Comparison of ENCODE assay signal across 1 cellular context in genomic region chr7:65239707-65240352, GRCh38.
TF ChIP-seq lines count a peak whose summit lies in the region.

No MANE protein-coding gene starts in this region.

TF ChIP-seq in HepG2, 621 proteins besides CTCF, POLR2A, EP300 and RAD21 (continued from another document and continues in another):
- TF ChIP-seq, protein P1, sequence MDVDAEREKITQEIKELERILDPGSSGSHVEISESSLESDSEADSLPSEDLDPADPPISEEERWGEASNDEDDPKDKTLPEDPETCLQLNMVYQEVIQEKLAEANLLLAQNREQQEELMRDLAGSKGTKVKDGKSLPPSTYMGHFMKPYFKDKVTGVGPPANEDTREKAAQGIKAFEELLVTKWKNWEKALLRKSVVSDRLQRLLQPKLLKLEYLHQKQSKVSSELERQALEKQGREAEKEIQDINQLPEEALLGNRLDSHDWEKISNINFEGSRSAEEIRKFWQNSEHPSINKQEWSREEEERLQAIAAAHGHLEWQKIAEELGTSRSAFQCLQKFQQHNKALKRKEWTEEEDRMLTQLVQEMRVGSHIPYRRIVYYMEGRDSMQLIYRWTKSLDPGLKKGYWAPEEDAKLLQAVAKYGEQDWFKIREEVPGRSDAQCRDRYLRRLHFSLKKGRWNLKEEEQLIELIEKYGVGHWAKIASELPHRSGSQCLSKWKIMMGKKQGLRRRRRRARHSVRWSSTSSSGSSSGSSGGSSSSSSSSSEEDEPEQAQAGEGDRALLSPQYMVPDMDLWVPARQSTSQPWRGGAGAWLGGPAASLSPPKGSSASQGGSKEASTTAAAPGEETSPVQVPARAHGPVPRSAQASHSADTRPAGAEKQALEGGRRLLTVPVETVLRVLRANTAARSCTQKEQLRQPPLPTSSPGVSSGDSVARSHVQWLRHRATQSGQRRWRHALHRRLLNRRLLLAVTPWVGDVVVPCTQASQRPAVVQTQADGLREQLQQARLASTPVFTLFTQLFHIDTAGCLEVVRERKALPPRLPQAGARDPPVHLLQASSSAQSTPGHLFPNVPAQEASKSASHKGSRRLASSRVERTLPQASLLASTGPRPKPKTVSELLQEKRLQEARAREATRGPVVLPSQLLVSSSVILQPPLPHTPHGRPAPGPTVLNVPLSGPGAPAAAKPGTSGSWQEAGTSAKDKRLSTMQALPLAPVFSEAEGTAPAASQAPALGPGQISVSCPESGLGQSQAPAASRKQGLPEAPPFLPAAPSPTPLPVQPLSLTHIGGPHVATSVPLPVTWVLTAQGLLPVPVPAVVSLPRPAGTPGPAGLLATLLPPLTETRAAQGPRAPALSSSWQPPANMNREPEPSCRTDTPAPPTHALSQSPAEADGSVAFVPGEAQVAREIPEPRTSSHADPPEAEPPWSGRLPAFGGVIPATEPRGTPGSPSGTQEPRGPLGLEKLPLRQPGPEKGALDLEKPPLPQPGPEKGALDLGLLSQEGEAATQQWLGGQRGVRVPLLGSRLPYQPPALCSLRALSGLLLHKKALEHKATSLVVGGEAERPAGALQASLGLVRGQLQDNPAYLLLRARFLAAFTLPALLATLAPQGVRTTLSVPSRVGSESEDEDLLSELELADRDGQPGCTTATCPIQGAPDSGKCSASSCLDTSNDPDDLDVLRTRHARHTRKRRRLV (CRISPR knock-in tag; IDR thresholded peaks at IDR 0.05): 0 out of 2 replicates have a peak, but pooled peaks have one; percentile 34
- TF ChIP-seq ZFP36 (IDR thresholded peaks at IDR 0.05; ENCODE audit: borderline replicate concordance, low read depth, low read length, partially characterized antibody): no peak
- TF ChIP-seq ZNF772 (CRISPR knock-in tag; IDR thresholded peaks at IDR 0.05): no peak
- no peak for TF ChIP-seq NR3C1 (CRISPR knock-in tag; IDR thresholded peaks at IDR 0.05)
- TF ChIP-seq ATF4 (CRISPR knock-in tag; IDR thresholded peaks at IDR 0.05): no peak
- TF ChIP-seq, protein P2, sequence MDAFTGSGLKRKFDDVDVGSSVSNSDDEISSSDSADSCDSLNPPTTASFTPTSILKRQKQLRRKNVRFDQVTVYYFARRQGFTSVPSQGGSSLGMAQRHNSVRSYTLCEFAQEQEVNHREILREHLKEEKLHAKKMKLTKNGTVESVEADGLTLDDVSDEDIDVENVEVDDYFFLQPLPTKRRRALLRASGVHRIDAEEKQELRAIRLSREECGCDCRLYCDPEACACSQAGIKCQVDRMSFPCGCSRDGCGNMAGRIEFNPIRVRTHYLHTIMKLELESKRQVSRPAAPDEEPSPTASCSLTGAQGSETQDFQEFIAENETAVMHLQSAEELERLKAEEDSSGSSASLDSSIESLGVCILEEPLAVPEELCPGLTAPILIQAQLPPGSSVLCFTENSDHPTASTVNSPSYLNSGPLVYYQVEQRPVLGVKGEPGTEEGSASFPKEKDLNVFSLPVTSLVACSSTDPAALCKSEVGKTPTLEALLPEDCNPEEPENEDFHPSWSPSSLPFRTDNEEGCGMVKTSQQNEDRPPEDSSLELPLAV (CRISPR knock-in tag; conservative IDR thresholded peaks at IDR 0.05; ENCODE audit: low read depth): no peak
- TF ChIP-seq ZNF644 (CRISPR knock-in tag; IDR thresholded peaks at IDR 0.05; ENCODE audit: low read depth): no peak
- peak; percentile 72; the same call in 1 of the 2 replicates for TF ChIP-seq ZNF350 (CRISPR knock-in tag; IDR thresholded peaks at IDR 0.05; ENCODE audit: borderline replicate concordance, low read depth)
- no peak for TF ChIP-seq ERF (CRISPR knock-in tag; IDR thresholded peaks at IDR 0.05)
- no peak for TF ChIP-seq ZNF232 (CRISPR knock-in tag; IDR thresholded peaks at IDR 0.05; ENCODE audit: borderline replicate concordance)
- no peak for TF ChIP-seq MLXIP (CRISPR knock-in tag; IDR thresholded peaks at IDR 0.05; ENCODE audit: borderline replicate concordance)
- TF ChIP-seq ZNF570 (CRISPR knock-in tag; IDR thresholded peaks at IDR 0.05; ENCODE audit: borderline replicate concordance): no peak
- TF ChIP-seq FOXA1 (IDR thresholded peaks at IDR 0.05): no peak
- TF ChIP-seq FOXA1 (CRISPR knock-in tag; IDR thresholded peaks at IDR 0.05): no peak
- no peak for TF ChIP-seq ZNF629 (CRISPR knock-in tag; conservative IDR thresholded peaks at IDR 0.05)
- TF ChIP-seq ZNF703 (CRISPR knock-in tag; IDR thresholded peaks at IDR 0.05; ENCODE audit: borderline replicate concordance): no peak
- no peak for TF ChIP-seq CBX2 (IDR thresholded peaks at IDR 0.05; ENCODE audit: low read depth, low read length)
- 0 out of 2 replicates have a peak, but pooled peaks have one; percentile 62 for TF ChIP-seq CBX2 (CRISPR knock-in tag; IDR thresholded peaks at IDR 0.05; ENCODE audit: low read depth)
- TF ChIP-seq BRCA1 (CRISPR knock-in tag; IDR thresholded peaks at IDR 0.05): no peak
- peak; percentile 99 for TF ChIP-seq UBTF (CRISPR knock-in tag; IDR thresholded peaks at IDR 0.05)
- TF ChIP-seq ZNF724P (CRISPR knock-in tag; IDR thresholded peaks at IDR 0.05; ENCODE audit: borderline replicate concordance): 0 out of 2 replicates have a peak, but pooled peaks have one; percentile 29
- TF ChIP-seq RBAK (CRISPR knock-in tag; IDR thresholded peaks at IDR 0.05): no peak
- no peak for TF ChIP-seq NFKBIZ (CRISPR knock-in tag; IDR thresholded peaks at IDR 0.05)
- TF ChIP-seq, protein P3, sequence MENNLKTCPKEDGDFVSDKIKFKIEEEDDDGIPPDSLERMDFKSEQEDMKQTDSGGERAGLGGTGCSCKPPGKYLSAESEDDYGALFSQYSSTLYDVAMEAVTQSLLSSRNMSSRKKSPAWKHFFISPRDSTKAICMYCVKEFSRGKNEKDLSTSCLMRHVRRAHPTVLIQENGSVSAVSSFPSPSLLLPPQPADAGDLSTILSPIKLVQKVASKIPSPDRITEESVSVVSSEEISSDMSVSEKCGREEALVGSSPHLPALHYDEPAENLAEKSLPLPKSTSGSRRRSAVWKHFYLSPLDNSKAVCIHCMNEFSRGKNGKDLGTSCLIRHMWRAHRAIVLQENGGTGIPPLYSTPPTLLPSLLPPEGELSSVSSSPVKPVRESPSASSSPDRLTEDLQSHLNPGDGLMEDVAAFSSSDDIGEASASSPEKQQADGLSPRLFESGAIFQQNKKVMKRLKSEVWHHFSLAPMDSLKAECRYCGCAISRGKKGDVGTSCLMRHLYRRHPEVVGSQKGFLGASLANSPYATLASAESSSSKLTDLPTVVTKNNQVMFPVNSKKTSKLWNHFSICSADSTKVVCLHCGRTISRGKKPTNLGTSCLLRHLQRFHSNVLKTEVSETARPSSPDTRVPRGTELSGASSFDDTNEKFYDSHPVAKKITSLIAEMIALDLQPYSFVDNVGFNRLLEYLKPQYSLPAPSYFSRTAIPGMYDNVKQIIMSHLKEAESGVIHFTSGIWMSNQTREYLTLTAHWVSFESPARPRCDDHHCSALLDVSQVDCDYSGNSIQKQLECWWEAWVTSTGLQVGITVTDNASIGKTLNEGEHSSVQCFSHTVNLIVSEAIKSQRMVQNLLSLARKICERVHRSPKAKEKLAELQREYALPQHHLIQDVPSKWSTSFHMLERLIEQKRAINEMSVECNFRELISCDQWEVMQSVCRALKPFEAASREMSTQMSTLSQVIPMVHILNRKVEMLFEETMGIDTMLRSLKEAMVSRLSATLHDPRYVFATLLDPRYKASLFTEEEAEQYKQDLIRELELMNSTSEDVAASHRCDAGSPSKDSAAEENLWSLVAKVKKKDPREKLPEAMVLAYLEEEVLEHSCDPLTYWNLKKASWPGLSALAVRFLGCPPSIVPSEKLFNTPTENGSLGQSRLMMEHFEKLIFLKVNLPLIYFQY (CRISPR knock-in tag; IDR thresholded peaks at IDR 0.05; ENCODE audit: borderline replicate concordance): no peak
- no peak for TF ChIP-seq ZNF33B (CRISPR knock-in tag; IDR thresholded peaks at IDR 0.05)
- 0 out of 2 replicates have a peak, but pooled peaks have one; percentile 17 for TF ChIP-seq SP4 (CRISPR knock-in tag; IDR thresholded peaks at IDR 0.05)
- TF ChIP-seq HMG20A (CRISPR knock-in tag; IDR thresholded peaks at IDR 0.05; ENCODE audit: borderline replicate concordance): no peak
- TF ChIP-seq, protein P4, sequence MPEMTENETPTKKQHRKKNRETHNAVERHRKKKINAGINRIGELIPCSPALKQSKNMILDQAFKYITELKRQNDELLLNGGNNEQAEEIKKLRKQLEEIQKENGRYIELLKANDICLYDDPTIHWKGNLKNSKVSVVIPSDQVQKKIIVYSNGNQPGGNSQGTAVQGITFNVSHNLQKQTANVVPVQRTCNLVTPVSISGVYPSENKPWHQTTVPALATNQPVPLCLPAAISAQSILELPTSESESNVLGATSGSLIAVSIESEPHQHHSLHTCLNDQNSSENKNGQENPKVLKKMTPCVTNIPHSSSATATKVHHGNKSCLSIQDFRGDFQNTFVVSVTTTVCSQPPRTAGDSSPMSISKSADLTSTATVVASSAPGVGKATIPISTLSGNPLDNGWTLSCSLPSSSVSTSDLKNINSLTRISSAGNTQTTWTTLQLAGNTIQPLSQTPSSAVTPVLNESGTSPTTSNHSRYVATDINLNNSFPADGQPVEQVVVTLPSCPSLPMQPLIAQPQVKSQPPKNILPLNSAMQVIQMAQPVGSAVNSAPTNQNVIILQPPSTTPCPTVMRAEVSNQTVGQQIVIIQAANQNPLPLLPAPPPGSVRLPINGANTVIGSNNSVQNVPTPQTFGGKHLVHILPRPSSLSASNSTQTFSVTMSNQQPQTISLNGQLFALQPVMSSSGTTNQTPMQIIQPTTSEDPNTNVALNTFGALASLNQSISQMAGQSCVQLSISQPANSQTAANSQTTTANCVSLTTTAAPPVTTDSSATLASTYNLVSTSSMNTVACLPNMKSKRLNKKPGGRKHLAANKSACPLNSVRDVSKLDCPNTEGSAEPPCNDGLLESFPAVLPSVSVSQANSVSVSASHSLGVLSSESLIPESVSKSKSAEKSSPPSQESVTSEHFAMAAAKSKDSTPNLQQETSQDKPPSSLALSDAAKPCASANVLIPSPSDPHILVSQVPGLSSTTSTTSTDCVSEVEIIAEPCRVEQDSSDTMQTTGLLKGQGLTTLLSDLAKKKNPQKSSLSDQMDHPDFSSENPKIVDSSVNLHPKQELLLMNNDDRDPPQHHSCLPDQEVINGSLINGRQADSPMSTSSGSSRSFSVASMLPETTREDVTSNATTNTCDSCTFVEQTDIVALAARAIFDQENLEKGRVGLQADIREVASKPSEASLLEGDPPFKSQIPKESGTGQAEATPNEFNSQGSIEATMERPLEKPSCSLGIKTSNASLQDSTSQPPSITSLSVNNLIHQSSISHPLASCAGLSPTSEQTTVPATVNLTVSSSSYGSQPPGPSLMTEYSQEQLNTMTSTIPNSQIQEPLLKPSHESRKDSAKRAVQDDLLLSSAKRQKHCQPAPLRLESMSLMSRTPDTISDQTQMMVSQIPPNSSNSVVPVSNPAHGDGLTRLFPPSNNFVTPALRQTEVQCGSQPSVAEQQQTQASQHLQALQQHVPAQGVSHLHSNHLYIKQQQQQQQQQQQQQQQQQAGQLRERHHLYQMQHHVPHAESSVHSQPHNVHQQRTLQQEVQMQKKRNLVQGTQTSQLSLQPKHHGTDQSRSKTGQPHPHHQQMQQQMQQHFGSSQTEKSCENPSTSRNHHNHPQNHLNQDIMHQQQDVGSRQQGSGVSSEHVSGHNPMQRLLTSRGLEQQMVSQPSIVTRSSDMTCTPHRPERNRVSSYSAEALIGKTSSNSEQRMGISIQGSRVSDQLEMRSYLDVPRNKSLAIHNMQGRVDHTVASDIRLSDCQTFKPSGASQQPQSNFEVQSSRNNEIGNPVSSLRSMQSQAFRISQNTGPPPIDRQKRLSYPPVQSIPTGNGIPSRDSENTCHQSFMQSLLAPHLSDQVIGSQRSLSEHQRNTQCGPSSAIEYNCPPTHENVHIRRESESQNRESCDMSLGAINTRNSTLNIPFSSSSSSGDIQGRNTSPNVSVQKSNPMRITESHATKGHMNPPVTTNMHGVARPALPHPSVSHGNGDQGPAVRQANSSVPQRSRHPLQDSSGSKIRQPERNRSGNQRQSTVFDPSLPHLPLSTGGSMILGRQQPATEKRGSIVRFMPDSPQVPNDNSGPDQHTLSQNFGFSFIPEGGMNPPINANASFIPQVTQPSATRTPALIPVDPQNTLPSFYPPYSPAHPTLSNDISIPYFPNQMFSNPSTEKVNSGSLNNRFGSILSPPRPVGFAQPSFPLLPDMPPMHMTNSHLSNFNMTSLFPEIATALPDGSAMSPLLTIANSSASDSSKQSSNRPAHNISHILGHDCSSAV (CRISPR knock-in tag; IDR thresholded peaks at IDR 0.05; ENCODE audit: borderline replicate concordance): no peak
- TF ChIP-seq ZNF709 (CRISPR knock-in tag; IDR thresholded peaks at IDR 0.05): no peak; the same call in 1 of the 2 replicates
- TF ChIP-seq ZNF558 (CRISPR knock-in tag; IDR thresholded peaks at IDR 0.05; ENCODE audit: borderline replicate concordance): no peak
- TF ChIP-seq POGZ (CRISPR knock-in tag; IDR thresholded peaks at IDR 0.05): peak; percentile 47
